ENCODE assay signal across 2 cellular contexts in the genomic region with DNA sequence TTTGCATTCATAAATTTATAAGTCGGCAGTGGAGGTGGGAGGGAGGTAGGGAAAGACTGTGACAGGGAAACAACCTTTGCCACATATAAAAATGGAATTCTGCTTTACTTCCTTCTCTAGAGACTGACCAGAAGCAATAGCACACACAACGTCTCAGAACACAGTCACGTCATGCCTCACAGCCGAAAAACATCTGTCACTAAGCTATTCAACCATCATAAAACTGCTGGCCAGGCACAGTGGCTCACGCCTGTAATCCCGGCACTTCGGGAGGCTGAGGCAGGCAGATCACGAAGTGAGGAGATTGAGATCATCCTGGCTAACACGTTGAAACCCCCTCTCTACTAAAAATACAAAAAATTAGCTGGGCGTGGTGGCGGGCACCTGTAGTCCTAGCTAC.
TF ChIP-seq lines count a peak whose summit lies in the region.

No MANE protein-coding gene starts in this region.

TF ChIP-seq in IMR-90, 13 proteins besides CTCF, POLR2A, EP300 and RAD21:
- TF ChIP-seq MXI1 (IDR thresholded peaks at IDR 0.05; ENCODE audit: borderline replicate concordance, low read depth, low read length) (no peak), SMC3 (IDR thresholded peaks at IDR 0.05; ENCODE audit: low read depth, low read length) (no peak), RCOR1 (IDR thresholded peaks at IDR 0.05; ENCODE audit: insufficient replicate concordance, low read length) (no peak), BHLHE40 (IDR thresholded peaks at IDR 0.05; ENCODE audit: low read depth, low read length) (no peak)

TF ChIP-seq in WTC11, 78 proteins besides CTCF, POLR2A, EP300 and RAD21:
- TF ChIP-seq NFATC4 (CRISPR knock-in tag; IDR thresholded peaks at IDR 0.05) (no peak), ZBTB21 (CRISPR knock-in tag; IDR thresholded peaks at IDR 0.05; ENCODE audit: borderline replicate concordance) (no peak), ZNF317 (CRISPR knock-in tag; IDR thresholded peaks at IDR 0.05; ENCODE audit: borderline replicate concordance, low read depth) (no peak), PRRX2 (CRISPR knock-in tag; IDR thresholded peaks at IDR 0.05) (no peak), NR3C1 (CRISPR knock-in tag; conservative IDR thresholded peaks at IDR 0.05; ENCODE audit: low read depth) (no peak)
- TF ChIP-seq, protein P1, sequence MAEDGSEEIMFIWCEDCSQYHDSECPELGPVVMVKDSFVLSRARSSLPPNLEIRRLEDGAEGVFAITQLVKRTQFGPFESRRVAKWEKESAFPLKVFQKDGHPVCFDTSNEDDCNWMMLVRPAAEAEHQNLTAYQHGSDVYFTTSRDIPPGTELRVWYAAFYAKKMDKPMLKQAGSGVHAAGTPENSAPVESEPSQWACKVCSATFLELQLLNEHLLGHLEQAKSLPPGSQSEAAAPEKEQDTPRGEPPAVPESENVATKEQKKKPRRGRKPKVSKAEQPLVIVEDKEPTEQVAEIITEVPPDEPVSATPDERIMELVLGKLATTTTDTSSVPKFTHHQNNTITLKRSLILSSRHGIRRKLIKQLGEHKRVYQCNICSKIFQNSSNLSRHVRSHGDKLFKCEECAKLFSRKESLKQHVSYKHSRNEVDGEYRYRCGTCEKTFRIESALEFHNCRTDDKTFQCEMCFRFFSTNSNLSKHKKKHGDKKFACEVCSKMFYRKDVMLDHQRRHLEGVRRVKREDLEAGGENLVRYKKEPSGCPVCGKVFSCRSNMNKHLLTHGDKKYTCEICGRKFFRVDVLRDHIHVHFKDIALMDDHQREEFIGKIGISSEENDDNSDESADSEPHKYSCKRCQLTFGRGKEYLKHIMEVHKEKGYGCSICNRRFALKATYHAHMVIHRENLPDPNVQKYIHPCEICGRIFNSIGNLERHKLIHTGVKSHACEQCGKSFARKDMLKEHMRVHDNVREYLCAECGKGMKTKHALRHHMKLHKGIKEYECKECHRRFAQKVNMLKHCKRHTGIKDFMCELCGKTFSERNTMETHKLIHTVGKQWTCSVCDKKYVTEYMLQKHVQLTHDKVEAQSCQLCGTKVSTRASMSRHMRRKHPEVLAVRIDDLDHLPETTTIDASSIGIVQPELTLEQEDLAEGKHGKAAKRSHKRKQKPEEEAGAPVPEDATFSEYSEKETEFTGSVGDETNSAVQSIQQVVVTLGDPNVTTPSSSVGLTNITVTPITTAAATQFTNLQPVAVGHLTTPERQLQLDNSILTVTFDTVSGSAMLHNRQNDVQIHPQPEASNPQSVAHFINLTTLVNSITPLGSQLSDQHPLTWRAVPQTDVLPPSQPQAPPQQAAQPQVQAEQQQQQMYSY (CRISPR knock-in tag; IDR thresholded peaks at IDR 0.05) = no peak
- TF ChIP-seq, protein P2, sequence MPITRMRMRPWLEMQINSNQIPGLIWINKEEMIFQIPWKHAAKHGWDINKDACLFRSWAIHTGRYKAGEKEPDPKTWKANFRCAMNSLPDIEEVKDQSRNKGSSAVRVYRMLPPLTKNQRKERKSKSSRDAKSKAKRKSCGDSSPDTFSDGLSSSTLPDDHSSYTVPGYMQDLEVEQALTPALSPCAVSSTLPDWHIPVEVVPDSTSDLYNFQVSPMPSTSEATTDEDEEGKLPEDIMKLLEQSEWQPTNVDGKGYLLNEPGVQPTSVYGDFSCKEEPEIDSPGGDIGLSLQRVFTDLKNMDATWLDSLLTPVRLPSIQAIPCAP (CRISPR knock-in tag; IDR thresholded peaks at IDR 0.05) = no peak
